ENCODE assay signal across 13 cellular contexts in the genomic region with DNA sequence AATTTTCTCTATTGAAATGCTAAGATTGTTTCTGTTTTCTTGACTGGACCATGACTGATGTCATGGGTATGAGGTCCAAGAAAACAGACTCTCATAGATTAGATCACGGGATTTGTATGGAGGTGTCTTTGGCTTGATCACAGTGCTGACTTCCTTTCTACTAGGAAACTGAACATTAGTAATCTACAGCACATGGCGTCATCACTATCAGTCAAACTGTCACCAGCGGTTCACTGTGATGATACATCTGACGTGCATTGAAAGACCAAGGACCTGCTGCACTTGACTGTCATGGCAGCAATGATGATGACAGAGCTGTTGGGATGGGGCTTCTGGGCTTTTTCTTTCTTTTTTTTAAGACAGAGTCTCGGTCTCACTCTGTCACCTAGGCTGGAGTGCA.
A peak's percentile ranks its signal among the peaks of the same experiment; 100 is the strongest.
DNase-seq lines count a peak whose midpoint lies in the region; ATAC-seq and TF ChIP-seq lines count a peak whose summit lies in the region.
"Had no signal": no experiment of that assay in that cellular context is flagged by ENCODE, and none has a peak within 500 bp of the region (broad histone marks: within the 10 kb centered on the region; RNA-seq: fewer than 3 reads in every experiment).

No MANE protein-coding gene starts in this region.

- no peaks in the 10 kb centered on the region for H3K4me1 Mint-ChIP-seq in stimulated activated naive CD8-positive, alpha-beta T cell treated with anti-CD3 and anti-CD28 coated beads, Interleukin-15, Interleukin-2, amounts not matched to agents 100 ng/mL and 50 ng/mL, for 24 hours (ENCODE audit: low read depth)
- H3K4me1 Mint-ChIP-seq in stimulated activated naive CD8-positive, alpha-beta T cell treated with anti-CD3 and anti-CD28 coated beads, Interleukin-15, amount 100 ng/mL, for 72 hours: peaks cover 10% of the 10 kb centered on the region

- peak overlapping the region; percentile 24 for H3K27ac Mint-ChIP-seq in stimulated activated naive CD8-positive, alpha-beta T cell treated with anti-CD3 and anti-CD28 coated beads, Interleukin-15, Interleukin-2, amounts not matched to agents 100 ng/mL and 50 ng/mL, for 24 hours
- H3K27ac Mint-ChIP-seq in stimulated activated naive CD8-positive, alpha-beta T cell treated with anti-CD3 and anti-CD28 coated beads, Interleukin-15, amount 100 ng/mL, for 72 hours: no peak overlapping the region

- no peaks in the 10 kb centered on the region for H3K27me3 Mint-ChIP-seq in stimulated activated naive CD8-positive, alpha-beta T cell treated with anti-CD3 and anti-CD28 coated beads, Interleukin-15, Interleukin-2, amounts not matched to agents 100 ng/mL and 50 ng/mL, for 24 hours
- H3K27me3 Mint-ChIP-seq in stimulated activated naive CD8-positive, alpha-beta T cell treated with anti-CD3 and anti-CD28 coated beads, Interleukin-15, amount 100 ng/mL, for 72 hours: no peaks in the 10 kb centered on the region

- no peak for TF ChIP-seq CTCF in fibroblast of mammary gland (conservative IDR thresholded peaks at IDR 0.05; ENCODE audit: control insufficient read depth, insufficient read depth, low read depth, low read length)

- H3K4me3 Mint-ChIP-seq in stimulated activated naive CD8-positive, alpha-beta T cell treated with anti-CD3 and anti-CD28 coated beads, Interleukin-15, Interleukin-2, amounts not matched to agents 100 ng/mL and 50 ng/mL, for 24 hours: no peak overlapping the region
- H3K4me3 Mint-ChIP-seq in stimulated activated naive CD8-positive, alpha-beta T cell treated with anti-CD3 and anti-CD28 coated beads, Interleukin-15, amount 100 ng/mL, for 72 hours: no peak overlapping the region

- H3K9me3 Mint-ChIP-seq in stimulated activated naive CD8-positive, alpha-beta T cell treated with anti-CD3 and anti-CD28 coated beads, Interleukin-15, Interleukin-2, amounts not matched to agents 100 ng/mL and 50 ng/mL, for 24 hours: peaks cover 14% of the 10 kb centered on the region
- peaks cover 7 to 18% of the 10 kb centered on the region in 2 donors for H3K9me3 Mint-ChIP-seq in stimulated activated naive CD8-positive, alpha-beta T cell treated with anti-CD3 and anti-CD28 coated beads, Interleukin-15, amount 100 ng/mL, for 72 hours

- no peak for ATAC-seq in stimulated activated naive CD8-positive, alpha-beta T cell treated with anti-CD3 and anti-CD28 coated beads, Interleukin-15, amount 100 ng/mL, for 72 hours
- ATAC-seq in GM18519 (IDR thresholded peaks at IDR 0.05; ENCODE audit: low FRiP score, unreplicated experiment): no peak
- no peak for ATAC-seq in HG03521 (IDR thresholded peaks at IDR 0.05; ENCODE audit: unreplicated experiment)
- ATAC-seq in GM21423 (IDR thresholded peaks at IDR 0.05; ENCODE audit: unreplicated experiment): no peak
- ATAC-seq: Panc1, Right ventricle myocardium inferior had no signal

- no peak for DNase-seq in stimulated activated naive CD8-positive, alpha-beta T cell treated with anti-CD3 and anti-CD28 coated beads, Interleukin-15, amount 100 ng/mL, for 72 hours
- DNase-seq in amniotic epithelial cell (ENCODE audit: low read depth) (peak; percentile 53), fibroblast of mammary gland (ENCODE audit: low read depth) (peak; percentile 65)
- DNase-seq: ACHN, DMS79 treated with DMSO at 0.1 percent for 48 hours, NCI-H1092, NCI-H2081 had no signal

- H3K36me3 Mint-ChIP-seq in stimulated activated naive CD8-positive, alpha-beta T cell treated with anti-CD3 and anti-CD28 coated beads, Interleukin-15, Interleukin-2, amounts not matched to agents 100 ng/mL and 50 ng/mL, for 24 hours (ENCODE audit: low read depth): peaks cover 3% of the 10 kb centered on the region

- no peak overlapping the region for H3K4me3 ChIP-seq in fibroblast of mammary gland (ENCODE audit: control insufficient read depth, low read depth, low read length)

Comparison
In these comparisons a context has a peak if more than half of its experiments do, and no peak if none do; other contexts are left out.
1. DNase-seq: peak in amniotic epithelial cell (single experiment) and fibroblast of mammary gland (single experiment); none in stimulated activated naive CD8-positive, alpha-beta T cell treated with anti-CD3 and anti-CD28 coated beads, Interleukin-15, amount 100 ng/mL, for 72 hours (0 of 2).